8 cellular contexts compared by ENCODE assay signal in genomic region chr19:53467138-53467502, GRCh38. TPM values are rescaled to one million over a fixed set of nuclear protein-coding genes. Genes with fewer than 3 reads are reported as not detected.
A peak's percentile ranks its signal among the peaks of the same experiment; 100 is the strongest.
DNase-seq lines count a peak whose midpoint lies in the region; ATAC-seq and TF ChIP-seq lines count a peak whose summit lies in the region.

No MANE protein-coding gene starts in this region.

- TSS peak; percentile 55 for BruUV-seq in PC-3 (replicated peaks; lab: Mats Ljungman, UMichigan)

- peaks cover 2% of the 10 kb centered on the region for H3K79me2 ChIP-seq in ACC112 (ENCODE audit: control insufficient read depth, insufficient read depth, low read length, unreplicated experiment)
- no peaks in the 10 kb centered on the region for H3K79me2 ChIP-seq in PC-3 (ENCODE audit: low read length)
- peaks cover 5% of the 10 kb centered on the region for H3K79me2 ChIP-seq in neural progenitor cell (ENCODE audit: low read depth)

- peaks cover 15% of the 10 kb centered on the region for H3K36me3 Mint-ChIP-seq in neural progenitor cell

- WGBS in esophagus, 2 donors, result 1 to 3% methylated on average over 18 of the region's 18 CpGs

- DNase-seq in PC-3 (no peak), neural progenitor cell (ENCODE audit: low spot score) (no peak), T1000 (lab: John Stamatoyannopoulos, UW) (no peak), KBM-7 (no peak)

- H3K27me3 Mint-ChIP-seq in neural progenitor cell (ENCODE audit: insufficient read depth, low read depth), result peaks cover 4% of the 10 kb centered on the region

- TF ChIP-seq CTCF in PC-3 (conservative IDR thresholded peaks at IDR 0.05; ENCODE audit: low read depth, low read length) (no peak), neural progenitor cell (IDR thresholded peaks at IDR 0.05) (no peak)

- H3K4me3 ChIP-seq in ACC112 (ENCODE audit: low read depth, low read length) (peak overlapping the region; percentile 88), PC-3 (ENCODE audit: low read length) (peak overlapping the region; percentile 88), esophagus (ENCODE audit: low read depth in 1 of 2, low read length in 2 of 2) (peak overlapping the region; percentile 62 to 81), neural progenitor cell (peak overlapping the region; percentile 98)

- no peak overlapping the region for H3K9ac ChIP-seq in PC-3 (ENCODE audit: low read length)
- H3K9ac ChIP-seq in neural progenitor cell, result no peak overlapping the region

- intact Hi-C loops in PC-3 (cut with micrococcal nuclease), result loop anchor here (1.0 to 5.0 kb wide), 2 partner anchors 35 to 78 kb away; partner anchors contain the start of gene ZNF761

- no peaks in the 10 kb centered on the region for H3K36me3 ChIP-seq in ACC112 (ENCODE audit: insufficient read depth, low read length)
- peaks cover 3% of the 10 kb centered on the region; the same call in 1 of the 2 replicates for H3K36me3 ChIP-seq in PC-3 (ENCODE audit: low read depth, low read length)
- no peaks in the 10 kb centered on the region for H3K36me3 ChIP-seq in esophagus (ENCODE audit: control insufficient read depth in 2 of 2, insufficient read depth in 2 of 2, low read length in 1 of 2)
- H3K36me3 ChIP-seq in neural progenitor cell, result no peaks in the 10 kb centered on the region

- H3K4me3 Mint-ChIP-seq in neural progenitor cell, result peak overlapping the region; percentile 98

- H3K4me2 ChIP-seq in PC-3 (ENCODE audit: low read length) (peak overlapping the region; percentile 96), neural progenitor cell (peak overlapping the region; percentile 95)

- peaks cover 12% of the 10 kb centered on the region for H3K4me1 Mint-ChIP-seq in neural progenitor cell

- POLR2A ChIA-PET in PC-3 (lab: Charles Lee; ENCODE audit: unreplicated experiment), result no interaction called here

- no peaks in the 10 kb centered on the region for H3K27me3 ChIP-seq in ACC112 (ENCODE audit: insufficient read depth, low read length)
- no peaks in the 10 kb centered on the region for H3K27me3 ChIP-seq in PC-3 (ENCODE audit: low read length)
- H3K27me3 ChIP-seq in esophagus (ENCODE audit: control insufficient read depth in 1 of 2, insufficient read depth in 2 of 2, low read length in 2 of 2), result no peaks in the 10 kb centered on the region
- H3K27me3 ChIP-seq in neural progenitor cell, result no peaks in the 10 kb centered on the region

- H3K27ac ChIP-seq in ACC112 (ENCODE audit: low read depth, low read length), result no peak overlapping the region
- no peak overlapping the region for H3K27ac ChIP-seq in PC-3 (ENCODE audit: low read length)
- peak overlapping the region in 1 of 2 donors; percentile 11 for H3K27ac ChIP-seq in esophagus (ENCODE audit: low read depth in 2 of 2, low read length in 1 of 2)
- H3K27ac ChIP-seq in neural progenitor cell, result no peak overlapping the region

- CTCF ChIA-PET in PC-3 (lab: Charles Lee), result no interaction called here

- peaks cover 20% of the 10 kb centered on the region for H3K9me3 Mint-ChIP-seq in neural progenitor cell

- H3K9me3 ChIP-seq in PC-3 (ENCODE audit: low read length), result peaks cover 6% of the 10 kb centered on the region
- H3K9me3 ChIP-seq in esophagus (ENCODE audit: control insufficient read depth in 2 of 2, insufficient read depth in 1 of 2, low read depth in 1 of 2, low read length in 1 of 2), result peaks cover 0 to 9% of the 10 kb centered on the region in 2 donors
- no peaks in the 10 kb centered on the region for H3K9me3 ChIP-seq in neural progenitor cell (ENCODE audit: low read depth)

- H3K9me2 ChIP-seq in PC-3 (replicated peaks; ENCODE audit: low read length), result no peaks in the 10 kb centered on the region

- no peaks in the 10 kb centered on the region for H3F3A ChIP-seq in PC-3 (ENCODE audit: low read length, unreplicated experiment)
- H3F3A ChIP-seq in neural progenitor cell (ENCODE audit: low read depth), result peaks cover 27% of the 10 kb centered on the region

- H3K4me1 ChIP-seq in ACC112 (ENCODE audit: control insufficient read depth, insufficient read depth, low read length, unreplicated experiment) (no peaks in the 10 kb centered on the region), PC-3 (ENCODE audit: insufficient read depth, low read length) (no peaks in the 10 kb centered on the region), esophagus (ENCODE audit: control insufficient read depth in 2 of 2, insufficient read depth in 2 of 2, low read length in 1 of 2) (no peaks in the 10 kb centered on the region), neural progenitor cell (no peaks in the 10 kb centered on the region)

- H4K20me1 ChIP-seq in PC-3 (ENCODE audit: low read length), result no peaks in the 10 kb centered on the region
- no peaks in the 10 kb centered on the region for H4K20me1 ChIP-seq in neural progenitor cell (ENCODE audit: low read depth)

- H3K27ac Mint-ChIP-seq in neural progenitor cell, result no peak overlapping the region

- ATAC-seq in GM19452 (IDR thresholded peaks at IDR 0.05; ENCODE audit: unreplicated experiment), result peak; percentile 28
- ATAC-seq in PC-3, result peak; percentile 37
- ATAC-seq in HG03469 (IDR thresholded peaks at IDR 0.05; ENCODE audit: unreplicated experiment), result no peak

- in situ Hi-C loops in KBM-7 (cut with MboI; ENCODE audit: low pct_unique_long_range_greater_than_20kb, low sequenced_read_pairs), result no loop called here

- H2AFZ ChIP-seq in ACC112 (ENCODE audit: low read length, unreplicated experiment), result peak overlapping the region; percentile 90
- H2AFZ ChIP-seq in PC-3 (ENCODE audit: low read length), result peak overlapping the region; percentile 98
- peak overlapping the region; percentile 87 for H2AFZ ChIP-seq in neural progenitor cell (replicated peaks)

RNA-seq across cellular contexts. Expression of gene ZNF813, which starts 0.4 kb away (rescaled TPM):
- 3.5 and 4.4 TPM in 2 replicates for total RNA-seq in PC-3 (2014; rRNA removed)
- polyA plus RNA-seq in esophagus, result under 1 TPM; 0.82 to 0.96 TPM
- total RNA-seq in neural progenitor cell (ENCODE audit: low replicate concordance), result 14.2 and 24.3 TPM in 2 replicates

RNA-seq across cellular contexts. Expression of gene ZNF761, which starts 35.3 kb away (rescaled TPM):
- total RNA-seq in PC-3 (2014; rRNA removed) (15.8 and 16.5 TPM in 2 replicates), neural progenitor cell (ENCODE audit: low replicate concordance) (17.9 and 22.1 TPM in 2 replicates)
- 1 to 10 TPM; 3.8 to 5.8 TPM for polyA plus RNA-seq in esophagus
